Comparison of ENCODE assay signal across 21 cellular contexts in the genomic region with DNA sequence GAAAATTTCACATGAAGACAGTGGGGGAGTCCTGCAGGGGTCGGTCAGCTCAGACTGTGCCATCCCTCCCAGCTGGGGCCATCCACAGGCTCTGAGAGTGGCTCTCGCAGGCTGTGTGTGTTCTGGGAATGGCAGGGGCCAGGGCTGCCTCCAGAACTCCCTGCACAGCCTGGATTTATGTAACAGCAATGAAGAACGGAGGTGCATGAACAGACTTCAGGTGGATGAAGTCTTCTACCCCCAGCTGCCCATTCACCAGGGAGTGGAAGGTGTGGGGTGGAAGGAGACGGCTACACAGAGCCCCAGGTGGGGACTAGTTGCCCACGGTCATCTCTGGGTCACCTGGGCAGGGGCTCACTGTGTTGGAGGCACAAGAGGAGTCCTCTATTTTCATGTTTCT.
"Had no signal": no experiment of that assay in that cellular context is flagged by ENCODE, and none has a peak within 500 bp of the region (broad histone marks: within the 10 kb centered on the region; RNA-seq: fewer than 3 reads in every experiment).

No MANE protein-coding gene starts in this region.

- H3K36me3 ChIP-seq: ascending aorta, ovary, SJSA1, WERI-Rb-1 had no signal

- H3K4me2 ChIP-seq: smooth muscle cell had no signal

- H3K27ac Mint-ChIP-seq: activated naive CD4-positive, alpha-beta T cell treated with anti-CD3 and anti-CD28 coated beads, Interleukin-2, amount 50 U/mL, for 24 hours; dendritic cell treated with granulocyte-macrophage colony-stimulating factor and Interleukin-4, amounts not matched to agents 40 ng/mL and 50 ng/mL, for 4 days; naive thymus-derived CD4-positive, alpha-beta T cell; stimulated activated memory B cell treated with anti-CD40 and anti-IgM and Interleukin-4, amounts not matched to agents 10 μg/mL and 1 μg/mL and 100 μg/mL, for 72 hours; T-helper 1 cell treated with Interleukin-12 subunit alpha and Interleukin-12 subunit beta and Interleukin-4 antibody, amounts not matched to agents 30 μg/mL and 1 μg/mL, for 36 hours had no signal

- H3K27ac ChIP-seq: ascending aorta, ovary, psoas muscle, SJSA1, WERI-Rb-1 had no signal

- H3K4me1 Mint-ChIP-seq: activated naive CD4-positive, alpha-beta T cell treated with anti-CD3 and anti-CD28 coated beads, Interleukin-2, amount 50 U/mL, for 24 hours; stimulated activated memory B cell treated with anti-CD40 and anti-IgM and Interleukin-4, amounts not matched to agents 10 μg/mL and 1 μg/mL and 100 μg/mL, for 72 hours had no signal

- H3K4me3 ChIP-seq: ascending aorta, mucosa of descending colon, ovary, psoas muscle, SJSA1, smooth muscle cell had no signal

- ATAC-seq: effector memory CD8-positive, alpha-beta T cell; mucosa of descending colon; naive thymus-derived CD4-positive, alpha-beta T cell; psoas muscle; sciatic nerve; stimulated activated memory B cell treated with anti-CD40 and anti-IgM and Interleukin-4, amounts not matched to agents 10 μg/mL and 1 μg/mL and 100 μg/mL, for 72 hours had no signal

- H3K4me3 Mint-ChIP-seq: activated naive CD4-positive, alpha-beta T cell treated with anti-CD3 and anti-CD28 coated beads, Interleukin-2, amount 50 U/mL, for 24 hours; dendritic cell treated with granulocyte-macrophage colony-stimulating factor and Interleukin-4, amounts not matched to agents 40 ng/mL and 50 ng/mL, for 4 days; effector memory CD8-positive, alpha-beta T cell; naive thymus-derived CD4-positive, alpha-beta T cell; stimulated activated memory B cell treated with anti-CD40 and anti-IgM and Interleukin-4, amounts not matched to agents 10 μg/mL and 1 μg/mL and 100 μg/mL, for 72 hours; T-helper 1 cell treated with Interleukin-12 subunit alpha and Interleukin-12 subunit beta and Interleukin-4 antibody, amounts not matched to agents 30 μg/mL and 1 μg/mL, for 36 hours had no signal

- H3K27me3 ChIP-seq: ascending aorta, ovary had no signal

- H3K4me1 ChIP-seq: ascending aorta, psoas muscle, SJSA1 had no signal

- DNase-seq: activated CD4-positive, alpha-beta T cell treated with anti-CD3 and anti-CD28 coated beads for 1 hour; activated gamma-delta T cell; effector memory CD8-positive, alpha-beta T cell; foreskin fibroblast; glutamatergic neuron; hypothalamus; mesenchymal stem cell; mucosa of descending colon; naive thymus-derived CD4-positive, alpha-beta T cell; psoas muscle; stimulated activated CD4-positive, alpha-beta T cell treated with anti-CD3 and anti-CD28 coated beads, Interleukin-4, amount 100 ng/mL, for 1 hour; WERI-Rb-1 had no signal

- H3K9me3 ChIP-seq: ovary, psoas muscle, SJSA1 had no signal
